3 cellular contexts compared by ENCODE assay signal in the genomic region with DNA sequence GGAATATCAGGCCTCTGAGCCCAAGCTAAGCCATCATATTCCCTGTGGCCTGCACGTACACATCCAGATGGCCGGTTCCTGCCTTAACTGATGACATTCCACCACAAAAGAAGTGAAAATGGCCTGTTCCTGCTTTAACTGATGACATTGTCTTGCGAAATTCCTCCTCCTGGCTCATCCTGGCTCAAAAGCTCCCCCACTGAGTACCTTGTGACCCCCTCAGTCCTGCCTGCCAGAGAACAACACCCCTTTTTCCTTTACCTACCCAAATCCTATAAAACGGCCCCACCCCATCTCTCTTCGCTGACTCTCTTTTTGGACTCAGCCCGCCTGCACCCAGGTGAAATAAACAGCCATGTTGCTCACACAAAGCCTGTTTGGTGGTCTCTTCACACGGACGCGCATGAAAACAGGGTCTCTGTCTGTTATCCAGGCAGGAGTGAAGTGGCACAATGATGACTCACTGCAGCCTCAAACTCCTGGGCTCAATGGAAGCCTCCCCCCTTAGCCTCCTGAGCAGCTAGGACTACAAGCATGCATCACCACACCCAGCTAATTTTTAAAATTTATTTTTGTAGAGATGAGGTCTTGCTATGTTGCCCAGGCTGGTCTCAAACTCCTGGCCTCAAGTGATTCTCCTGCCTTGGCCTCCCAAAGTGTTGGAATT. TPM values are rescaled to one million over a fixed set of nuclear protein-coding genes. Genes with fewer than 3 reads are reported as not detected.
"Had no signal": no experiment of that assay in that cellular context is flagged by ENCODE, and none has a peak within 500 bp of the region (broad histone marks: within the 10 kb centered on the region; RNA-seq: fewer than 3 reads in every experiment).

No MANE protein-coding gene starts in this region.

RNA-seq across cellular contexts. Expression of a gene that starts 24.8 kb away (rescaled TPM):
- total RNA-seq: activated B cell treated with CpG ODN at 0.5 μM for 24 hours, MCF 10A, SJCRH30 had no signal
